ENCODE assay signal across 8 cellular contexts in genomic region chr2:231614559-231615057, GRCh38. TPM values are rescaled to one million over a fixed set of nuclear protein-coding genes. Genes with fewer than 3 reads are reported as not detected.
DNase-seq lines count a peak whose midpoint lies in the region; ATAC-seq, FAIRE-seq and TF ChIP-seq lines count a peak whose summit lies in the region.

No MANE protein-coding gene starts in this region.

- TF ChIP-seq POLR2A in GM12891 (IDR thresholded peaks at IDR 0.05; ENCODE audit: low read depth, low read length) (peak; percentile 38; the same call in 1 of the 2 replicates), esophagus muscularis mucosa (IDR thresholded peaks at IDR 0.05; ENCODE audit: low read depth) (no peak)

- intact Hi-C loops in esophagus muscularis mucosa (cut with DNase I) (no loop called here), upper lobe of right lung (cut with DNase I) (loop anchor here (5.0 kb wide), 2 partner anchors 63 to 98 kb away; no protein-coding TSS in a partner anchor)

- H3K27me3 ChIP-seq in esophagus muscularis mucosa (no peaks in the 10 kb centered on the region), upper lobe of right lung (no peaks in the 10 kb centered on the region)

- H3K4me3 ChIP-seq in esophagus muscularis mucosa (peak overlapping the region; percentile 54 to 61 (median 58)), upper lobe of right lung (peak overlapping the region; percentile 57)

- H3K36me3 ChIP-seq in esophagus muscularis mucosa (no peaks in the 10 kb centered on the region), upper lobe of right lung (no peaks in the 10 kb centered on the region)

- 2% methylated on average over 12 of the region's 46 CpGs for WGBS in esophagus muscularis mucosa

- TF ChIP-seq CTCF in esophagus muscularis mucosa (IDR thresholded peaks at IDR 0.05) (no peak), upper lobe of right lung (IDR thresholded peaks at IDR 0.05) (no peak)

- ATAC-seq in HG03139 (IDR thresholded peaks at IDR 0.05; ENCODE audit: unreplicated experiment) = peak; percentile 1
- ATAC-seq in upper lobe of right lung = peak; percentile 30
- no peak for ATAC-seq in GM21717 (IDR thresholded peaks at IDR 0.05; ENCODE audit: unreplicated experiment)

- DNase-seq in GM12891 (ENCODE audit: insufficient read length, low spot score) = peak; percentile 37
- peak; percentile 40 to 44 for DNase-seq in activated CD4-positive, alpha-beta T cell treated with anti-CD3 and anti-CD28 coated beads, Interleukin-2, amount 50 U/mL, for 4 hours
- DNase-seq in esophagus muscularis mucosa (ENCODE audit: extremely low spot score) = no peak
- DNase-seq in nucleus accumbens (lab: John Stamatoyannopoulos, UW) = peak in 42 of 56 donors; percentile 34 to 85 (median 76)
- DNase-seq in upper lobe of right lung = peak; percentile 77
- DNase-seq in midbrain (lab: John Stamatoyannopoulos, UW) = no peak

- H3K4me1 ChIP-seq in esophagus muscularis mucosa (peaks cover 47 to 64% (median 50%) of the 10 kb centered on the region in 4 donors), upper lobe of right lung (peaks cover 33% of the 10 kb centered on the region)

- TF ChIP-seq EP300 in esophagus muscularis mucosa (IDR thresholded peaks at IDR 0.05) = no peak

- no peaks in the 10 kb centered on the region for H3K9me3 ChIP-seq in esophagus muscularis mucosa
- H3K9me3 ChIP-seq in upper lobe of right lung = no peaks in the 10 kb centered on the region

- H3K27ac ChIP-seq in esophagus muscularis mucosa (replicated peaks in 1 of 4) = peak overlapping the region; percentile 97 to 100 (median 98)
- H3K27ac ChIP-seq in upper lobe of right lung = peak overlapping the region; percentile 96

- peak; percentile 66 for FAIRE-seq in GM12891 (lab: Jason Lieb, UNC)

TF ChIP-seq in GM12891, 5 proteins besides CTCF, POLR2A, EP300 and RAD21:
- TF ChIP-seq TAF1 (IDR thresholded peaks at IDR 0.05; ENCODE audit: low read depth, low read length) = no peak; the same call in 1 of the 2 replicates
- TF ChIP-seq SPI1 (IDR thresholded peaks at IDR 0.05; ENCODE audit: low read depth, low read length) = peak; percentile 43; the same call in 1 of the 2 replicates
- TF ChIP-seq POU2F2 (IDR thresholded peaks at IDR 0.05; ENCODE audit: low read depth, low read length) = no peak
- peak; percentile 18; the same call in 1 of the 2 replicates for TF ChIP-seq POLR2AphosphoS5 (IDR thresholded peaks at IDR 0.05; ENCODE audit: low read depth, low read length)

RNA-seq across cellular contexts. Expression of gene TEX44, which starts 21.9 kb away (rescaled TPM):
- not detected for polyA plus RNA-seq in GM12891 (2012; ENCODE audit: low read depth, missing spikeins)
- total RNA-seq in esophagus muscularis mucosa (not detected), upper lobe of right lung (not detected)

Comparison
In these comparisons a context has a peak if more than half of its experiments do, and no peak if none do; other contexts are left out.
1. DNase-seq: peak in GM12891 (single experiment), activated CD4-positive, alpha-beta T cell treated with anti-CD3 and anti-CD28 coated beads, Interleukin-2, amount 50 U/mL, for 4 hours (2 of 2), nucleus accumbens (42 of 56) and upper lobe of right lung (single experiment); none in esophagus muscularis mucosa (single experiment) and midbrain (single experiment).